8 cellular contexts compared by ENCODE assay signal in genomic region chr2:222903234-222904220, GRCh38.
DNase-seq lines count a peak whose midpoint lies in the region; ATAC-seq lines count a peak whose summit lies in the region.

No MANE protein-coding gene starts in this region.

- ATAC-seq in GM18511 (IDR thresholded peaks at IDR 0.05; ENCODE audit: unreplicated experiment) (peak; percentile 89), HG02970 (IDR thresholded peaks at IDR 0.05; ENCODE audit: low FRiP score, unreplicated experiment) (peak; percentile 72)

- DNase-seq in CD1c-positive myeloid dendritic cell (ENCODE audit: extremely low spot score), result peak; percentile 60
- peak; percentile 57 for DNase-seq in NCI-H2196 treated with DMSO at 0.1 percent for 48 hours (lab: John Stamatoyannopoulos, UW; ENCODE audit: unreplicated experiment)
- peak; percentile 16 to 18 for DNase-seq in activated CD4-positive, alpha-beta T cell treated with anti-CD3 and anti-CD28 coated beads, Interleukin-2, amount 50 U/mL, for 4 hours
- peak; percentile 48 for DNase-seq in globus pallidus (ENCODE audit: low spot score)
- peak; percentile 42 for DNase-seq in retina
- DNase-seq in putamen (ENCODE audit: low spot score), result no peak
